20 cellular contexts compared by ENCODE assay signal in the genomic region with DNA sequence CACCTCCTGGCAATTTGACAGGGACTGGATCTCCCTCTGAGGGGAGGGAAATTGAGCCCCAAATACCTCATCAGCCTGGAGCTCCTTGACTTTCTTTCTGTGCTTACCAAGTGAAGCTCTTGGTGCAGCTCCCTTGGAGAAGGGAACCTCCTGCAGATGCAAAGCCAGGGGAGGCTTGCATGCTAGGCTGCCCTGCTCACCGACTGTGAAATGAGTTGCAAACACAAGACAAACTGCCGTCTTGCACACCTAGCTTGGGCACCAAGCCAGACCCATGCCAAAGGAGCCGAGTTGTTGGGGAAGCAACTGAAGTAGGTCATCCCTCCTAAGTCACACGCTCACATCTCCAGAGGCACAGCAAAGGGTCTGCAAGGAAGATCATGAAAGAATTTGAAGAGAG.
DNase-seq lines count a peak whose midpoint lies in the region; ATAC-seq and TF ChIP-seq lines count a peak whose summit lies in the region.
"Had no signal": no experiment of that assay in that cellular context is flagged by ENCODE, and none has a peak within 500 bp of the region (broad histone marks: within the 10 kb centered on the region; RNA-seq: fewer than 3 reads in every experiment).

No MANE protein-coding gene starts in this region.

- no peak for ATAC-seq in GM18520 (IDR thresholded peaks at IDR 0.05; ENCODE audit: unreplicated experiment)

- DNase-seq in GM12865 (ENCODE audit: low read depth) (peak; percentile 13), NAMALWA (ENCODE audit: low spot score) (peak; percentile 55), epithelial cell of proximal tubule (ENCODE audit: low read depth) (peak; percentile 46), thyroid gland (peak; percentile 87 to 92), globus pallidus (ENCODE audit: low spot score) (no peak)
- DNase-seq in NK-92 treated with Interleukin-12 subunit alpha and Interleukin-12 subunit beta, amount 100 ng/mL, for 24 hours (lab: John Stamatoyannopoulos, UW) = no peak
- DNase-seq: ACHN; AML-193; Calu3; CD4-positive, alpha-beta T cell; DMS79; MV-4-11; NCI-H1436; NCI-H2029 treated with DMSO at 0.1 percent for 48 hours; NCI-H2227 treated with DMSO at 0.1 percent for 48 hours; NCI-H524; SIG-M5; SW 1271 had no signal

- no peak overlapping the region for H3K4me3 ChIP-seq in GM12865 (ENCODE audit: low read depth, low read length)
- H3K4me3 ChIP-seq in epithelial cell of proximal tubule (ENCODE audit: low read depth, low read length) = no peak overlapping the region
- H3K4me3 ChIP-seq in thyroid gland (replicated peaks in 1 of 3) = no peak overlapping the region
- H3K4me3 ChIP-seq: HAP-1 had no signal

- peak overlapping the region in 1 of 3 donors; percentile 44 for H3K27ac ChIP-seq in thyroid gland

- H3K9me3 ChIP-seq in thyroid gland = no peaks in the 10 kb centered on the region
- H3K9me3 ChIP-seq: HAP-1 had no signal

- 16 to 55% methylated on average over 4 of the region's 4 CpGs for WGBS in thyroid gland, 2 donors

- intact Hi-C loops in thyroid gland (cut with DNase I) = no loop called here

- no peaks in the 10 kb centered on the region for H3K36me3 ChIP-seq in thyroid gland
- H3K36me3 ChIP-seq: HAP-1 had no signal

- TF ChIP-seq CTCF in GM12865 (IDR thresholded peaks at IDR 0.05; ENCODE audit: insufficient read depth, low read depth, low read length, missing control alignments) (no peak), epithelial cell of proximal tubule (conservative IDR thresholded peaks at IDR 0.05; ENCODE audit: low read depth, low read length) (no peak), thyroid gland (IDR thresholded peaks at IDR 0.05) (no peak)

- H3K4me1 ChIP-seq in thyroid gland = peaks cover 10 to 18% of the 10 kb centered on the region in 2 donors
- H3K4me1 ChIP-seq: HAP-1 had no signal

- no peaks in the 10 kb centered on the region for H3K27me3 ChIP-seq in thyroid gland

- TF ChIP-seq POLR2A in thyroid gland (IDR thresholded peaks at IDR 0.05) = peak in 1 of 2 donors; percentile 27

Comparison
In these comparisons a context has a peak if more than half of its experiments do, and no peak if none do; other contexts are left out.
1. DNase-seq: peak in GM12865 (single experiment), NAMALWA (single experiment), epithelial cell of proximal tubule (single experiment) and thyroid gland (2 of 2); none in NK-92 treated with Interleukin-12 subunit alpha and Interleukin-12 subunit beta, amount 100 ng/mL, for 24 hours (single experiment) and globus pallidus (single experiment).